In the genomic region with DNA sequence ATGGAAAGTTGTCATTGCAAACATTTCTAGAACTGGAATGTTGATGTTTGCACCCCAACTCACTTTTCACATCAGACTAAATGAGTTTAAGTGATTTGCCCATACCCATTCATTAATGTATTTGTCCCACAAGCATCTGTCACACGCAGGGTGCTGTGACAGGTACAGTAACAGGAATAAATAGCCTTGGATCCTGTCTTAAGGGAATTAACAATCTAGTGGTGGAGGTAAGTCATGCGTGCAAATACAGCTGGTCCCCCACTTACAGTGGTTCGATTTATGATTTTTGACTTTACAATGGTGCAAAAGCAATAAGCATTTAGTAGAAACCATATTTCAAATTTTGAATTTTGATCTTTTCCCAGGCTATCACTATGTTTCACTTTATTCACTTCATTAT, we compare ENCODE assay signal across 1 cellular context.
TF ChIP-seq lines count a peak whose summit lies in the region.

No MANE protein-coding gene starts in this region.

TF ChIP-seq in GM23338, 12 proteins besides CTCF, POLR2A, EP300 and RAD21 (continued from another document):
- TF ChIP-seq, protein P1, sequence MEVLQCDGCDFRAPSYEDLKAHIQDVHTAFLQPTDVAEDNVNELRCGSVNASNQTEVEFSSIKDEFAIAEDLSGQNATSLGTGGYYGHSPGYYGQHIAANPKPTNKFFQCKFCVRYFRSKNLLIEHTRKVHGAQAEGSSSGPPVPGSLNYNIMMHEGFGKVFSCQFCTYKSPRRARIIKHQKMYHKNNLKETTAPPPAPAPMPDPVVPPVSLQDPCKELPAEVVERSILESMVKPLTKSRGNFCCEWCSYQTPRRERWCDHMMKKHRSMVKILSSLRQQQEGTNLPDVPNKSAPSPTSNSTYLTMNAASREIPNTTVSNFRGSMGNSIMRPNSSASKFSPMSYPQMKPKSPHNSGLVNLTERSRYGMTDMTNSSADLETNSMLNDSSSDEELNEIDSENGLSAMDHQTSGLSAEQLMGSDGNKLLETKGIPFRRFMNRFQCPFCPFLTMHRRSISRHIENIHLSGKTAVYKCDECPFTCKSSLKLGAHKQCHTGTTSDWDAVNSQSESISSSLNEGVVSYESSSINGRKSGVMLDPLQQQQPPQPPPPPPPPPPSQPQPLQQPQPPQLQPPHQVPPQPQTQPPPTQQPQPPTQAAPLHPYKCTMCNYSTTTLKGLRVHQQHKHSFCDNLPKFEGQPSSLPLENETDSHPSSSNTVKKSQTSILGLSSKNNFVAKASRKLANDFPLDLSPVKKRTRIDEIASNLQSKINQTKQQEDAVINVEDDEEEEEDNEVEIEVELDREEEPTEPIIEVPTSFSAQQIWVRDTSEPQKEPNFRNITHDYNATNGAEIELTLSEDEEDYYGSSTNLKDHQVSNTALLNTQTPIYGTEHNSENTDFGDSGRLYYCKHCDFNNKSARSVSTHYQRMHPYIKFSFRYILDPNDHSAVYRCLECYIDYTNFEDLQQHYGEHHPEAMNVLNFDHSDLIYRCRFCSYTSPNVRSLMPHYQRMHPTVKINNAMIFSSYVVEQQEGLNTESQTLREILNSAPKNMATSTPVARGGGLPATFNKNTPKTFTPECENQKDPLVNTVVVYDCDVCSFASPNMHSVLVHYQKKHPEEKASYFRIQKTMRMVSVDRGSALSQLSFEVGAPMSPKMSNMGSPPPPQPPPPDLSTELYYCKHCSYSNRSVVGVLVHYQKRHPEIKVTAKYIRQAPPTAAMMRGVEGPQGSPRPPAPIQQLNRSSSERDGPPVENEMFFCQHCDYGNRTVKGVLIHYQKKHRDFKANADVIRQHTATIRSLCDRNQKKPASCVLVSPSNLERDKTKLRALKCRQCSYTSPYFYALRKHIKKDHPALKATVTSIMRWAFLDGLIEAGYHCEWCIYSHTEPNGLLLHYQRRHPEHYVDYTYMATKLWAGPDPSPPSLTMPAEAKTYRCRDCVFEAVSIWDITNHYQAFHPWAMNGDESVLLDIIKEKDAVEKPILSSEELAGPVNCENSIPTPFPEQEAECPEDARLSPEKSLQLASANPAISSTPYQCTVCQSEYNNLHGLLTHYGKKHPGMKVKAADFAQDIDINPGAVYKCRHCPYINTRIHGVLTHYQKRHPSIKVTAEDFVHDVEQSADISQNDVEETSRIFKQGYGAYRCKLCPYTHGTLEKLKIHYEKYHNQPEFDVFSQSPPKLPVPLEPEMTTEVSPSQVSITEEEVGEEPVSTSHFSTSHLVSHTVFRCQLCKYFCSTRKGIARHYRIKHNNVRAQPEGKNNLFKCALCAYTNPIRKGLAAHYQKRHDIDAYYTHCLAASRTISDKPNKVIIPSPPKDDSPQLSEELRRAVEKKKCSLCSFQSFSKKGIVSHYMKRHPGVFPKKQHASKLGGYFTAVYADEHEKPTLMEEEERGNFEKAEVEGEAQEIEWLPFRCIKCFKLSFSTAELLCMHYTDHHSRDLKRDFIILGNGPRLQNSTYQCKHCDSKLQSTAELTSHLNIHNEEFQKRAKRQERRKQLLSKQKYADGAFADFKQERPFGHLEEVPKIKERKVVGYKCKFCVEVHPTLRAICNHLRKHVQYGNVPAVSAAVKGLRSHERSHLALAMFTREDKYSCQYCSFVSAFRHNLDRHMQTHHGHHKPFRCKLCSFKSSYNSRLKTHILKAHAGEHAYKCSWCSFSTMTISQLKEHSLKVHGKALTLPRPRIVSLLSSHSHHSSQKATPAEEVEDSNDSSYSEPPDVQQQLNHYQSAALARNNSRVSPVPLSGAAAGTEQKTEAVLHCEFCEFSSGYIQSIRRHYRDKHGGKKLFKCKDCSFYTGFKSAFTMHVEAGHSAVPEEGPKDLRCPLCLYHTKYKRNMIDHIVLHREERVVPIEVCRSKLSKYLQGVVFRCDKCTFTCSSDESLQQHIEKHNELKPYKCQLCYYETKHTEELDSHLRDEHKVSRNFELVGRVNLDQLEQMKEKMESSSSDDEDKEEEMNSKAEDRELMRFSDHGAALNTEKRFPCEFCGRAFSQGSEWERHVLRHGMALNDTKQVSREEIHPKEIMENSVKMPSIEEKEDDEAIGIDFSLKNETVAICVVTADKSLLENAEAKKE (CRISPR knock-in tag; IDR thresholded peaks at IDR 0.05), result no peak
- TF ChIP-seq STAT1 (IDR thresholded peaks at IDR 0.05; ENCODE audit: unreplicated experiment) (no peak), CREB1 (CRISPR knock-in tag; IDR thresholded peaks at IDR 0.05; ENCODE audit: low read depth) (no peak), POLR2AphosphoS5 (IDR thresholded peaks at IDR 0.05; ENCODE audit: low read depth) (no peak), EZH2 (IDR thresholded peaks at IDR 0.05; ENCODE audit: low read depth, unreplicated experiment) (no peak), ZNF114 (CRISPR knock-in tag; IDR thresholded peaks at IDR 0.05) (no peak), EZH2phosphoT487 (IDR thresholded peaks at IDR 0.05; ENCODE audit: unreplicated experiment) (no peak)
